Comparison of ENCODE assay signal across 11 cellular contexts in the genomic region with DNA sequence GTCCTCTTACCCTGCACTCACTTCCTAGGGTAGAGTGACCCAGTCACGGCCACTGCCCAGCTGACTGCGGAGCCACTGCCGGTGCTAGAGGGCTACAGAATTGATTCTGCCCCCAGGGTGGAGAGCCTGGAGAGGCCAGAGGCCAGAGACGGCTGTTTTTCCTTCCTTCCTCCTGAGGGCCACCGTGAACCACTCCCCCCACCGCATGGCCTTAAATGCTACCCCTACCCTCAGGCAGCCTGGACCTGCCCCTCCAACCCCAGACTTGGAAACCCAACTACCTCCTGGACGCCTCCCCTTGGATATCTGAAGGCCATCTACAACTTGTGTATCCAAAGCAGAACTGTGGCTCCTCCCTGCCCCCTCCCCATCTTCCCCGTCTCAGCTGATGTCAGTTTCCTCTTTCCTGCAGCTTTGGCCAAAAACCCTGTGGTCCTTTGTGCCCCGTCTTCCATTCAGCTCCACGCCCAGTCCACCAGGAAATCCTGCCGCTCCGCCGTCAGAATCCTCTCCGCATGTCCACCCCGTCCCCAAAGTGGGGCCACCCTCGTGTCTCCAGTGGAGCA. TPM values are rescaled to one million over a fixed set of nuclear protein-coding genes. Genes with fewer than 3 reads are reported as not detected.
A peak's percentile ranks its signal among the peaks of the same experiment; 100 is the strongest.
DNase-seq lines count a peak whose midpoint lies in the region; ATAC-seq and TF ChIP-seq lines count a peak whose summit lies in the region.
"Had no signal": no experiment of that assay in that cellular context is flagged by ENCODE, and none has a peak within 500 bp of the region (broad histone marks: within the 10 kb centered on the region; RNA-seq: fewer than 3 reads in every experiment).

No MANE protein-coding gene starts in this region.

- H3K9ac ChIP-seq in H9 (ENCODE audit: extremely low read depth, insufficient read length, low read length), result no peak overlapping the region

- no peak overlapping the region for H3T11ph ChIP-seq in H9 (ENCODE audit: low read length)

- H2BK20ac ChIP-seq in H9 (ENCODE audit: low read depth, low read length, poor library complexity, severe bottlenecking), result no peak overlapping the region

- no peak overlapping the region for H2BK120ac ChIP-seq in H9 (ENCODE audit: low read depth, low read length, poor library complexity, severe bottlenecking)

- no peak overlapping the region; the same call in 1 of the 2 replicates for H3K14ac ChIP-seq in H9 (ENCODE audit: insufficient read depth, low read length)

- H3K4me1 Mint-ChIP-seq in H9 (peaks cover 31 to 39% of the 10 kb centered on the region in 2 experiments), activated B cell treated with CpG ODN at 0.5 μM for 24 hours (peaks cover 46% of the 10 kb centered on the region)

- no peaks in the 10 kb centered on the region for H3K79me2 ChIP-seq in H9 (ENCODE audit: insufficient read depth, low read length)

- H2BK5ac ChIP-seq in H9 (ENCODE audit: insufficient read length, low read length), result no peak overlapping the region

- H2BK12ac ChIP-seq in H9 (ENCODE audit: insufficient read length, low read depth, low read length), result no peak overlapping the region

- no peak for TF ChIP-seq POLR2A in vagina (IDR thresholded peaks at IDR 0.05)

- no peak overlapping the region for H2AK5ac ChIP-seq in H9 (ENCODE audit: insufficient read length, low read length)

- no peaks in the 10 kb centered on the region for H4K20me1 ChIP-seq in H9 (ENCODE audit: control insufficient read depth, insufficient read depth, insufficient read length)

- H3K36me3 Mint-ChIP-seq in H9 (ENCODE audit: insufficient read depth in 1 of 3, low read depth in 3 of 3), result no peaks in the 10 kb centered on the region
- peaks cover 65% of the 10 kb centered on the region for H3K36me3 Mint-ChIP-seq in activated B cell treated with CpG ODN at 0.5 μM for 24 hours (ENCODE audit: low read depth)

- H3K27ac ChIP-seq in H9 (ENCODE audit: insufficient read length, low read depth, low read length) (no peak overlapping the region), right cardiac atrium (ENCODE audit: low read length) (peak overlapping the region; percentile 87), vagina (no peak overlapping the region)

- H3K4me3 ChIP-seq in right cardiac atrium (ENCODE audit: low read length), result peak overlapping the region; percentile 36
- H3K4me3 ChIP-seq in vagina, result no peak overlapping the region

- H3K27me3 Mint-ChIP-seq in H9 (ENCODE audit: low read depth) (peaks cover 13% of the 10 kb centered on the region), activated B cell treated with CpG ODN at 0.5 μM for 24 hours (no peaks in the 10 kb centered on the region)

- peaks cover 7% of the 10 kb centered on the region; the same call in 1 of the 2 replicates for H3K4me1 ChIP-seq in H9 (ENCODE audit: insufficient read depth, low read length)
- H3K4me1 ChIP-seq in right cardiac atrium (ENCODE audit: control insufficient read depth, insufficient read depth, low read length), result peaks cover 4% of the 10 kb centered on the region
- H3K4me1 ChIP-seq in vagina, result peaks cover 11% of the 10 kb centered on the region

- H3K4ac ChIP-seq in H9 (ENCODE audit: low read depth, low read length), result no peak overlapping the region

- H4K5ac ChIP-seq in H9 (ENCODE audit: insufficient read length, low read depth, low read length), result no peak overlapping the region

- H3K27ac Mint-ChIP-seq in H9 (peak overlapping the region; percentile 3 to 83 (median 16); a peak in 3 of 7 replicates), activated B cell treated with CpG ODN at 0.5 μM for 24 hours (peak overlapping the region; percentile 46)

- no peak overlapping the region for H4K91ac ChIP-seq in H9 (ENCODE audit: insufficient read length, low read depth, low read length)

- H4K8ac ChIP-seq in H9 (replicated peaks; ENCODE audit: insufficient read length, low read depth, low read length), result no peak overlapping the region

- no peak overlapping the region for H3K23ac ChIP-seq in H9 (ENCODE audit: insufficient read length, low read depth, low read length)

- H3K4me3 Mint-ChIP-seq in H9, result peak overlapping the region in 1 of 2 experiments; percentile 57; a peak in 3 of 5 replicates
- no peak overlapping the region for H3K4me3 Mint-ChIP-seq in activated B cell treated with CpG ODN at 0.5 μM for 24 hours

- ATAC-seq in activated B cell treated with CpG ODN at 0.5 μM for 24 hours (ENCODE audit: low read depth), result no peak
- ATAC-seq in right cardiac atrium, result peak; percentile 80 to 85
- ATAC-seq in sciatic nerve, result peak; percentile 46

- no peak overlapping the region for H2BK15ac ChIP-seq in H9 (ENCODE audit: low read depth, low read length)

- CTCF ChIA-PET in activated B cell treated with CpG ODN at 0.5 μM for 24 hours (lab: Charles Lee), result interaction anchor here (4.1 kb wide), 1 partner anchor 107 kb away, joined by 25 read pairs; no protein-coding TSS in a partner anchor

- H3K9me3 ChIP-seq in H9 (ENCODE audit: control insufficient read depth, low read depth, low read length) (no peaks in the 10 kb centered on the region), right cardiac atrium (ENCODE audit: control insufficient read depth, low read length) (no peaks in the 10 kb centered on the region), vagina (no peaks in the 10 kb centered on the region)

- no peaks in the 10 kb centered on the region; a peak in 1 of 5 replicates for H3K9me3 Mint-ChIP-seq in H9
- H3K9me3 Mint-ChIP-seq in activated B cell treated with CpG ODN at 0.5 μM for 24 hours, result no peaks in the 10 kb centered on the region

- POLR2A ChIA-PET in activated B cell treated with CpG ODN at 0.5 μM for 24 hours (lab: Charles Lee), result interaction anchor here (0.6 to 1.4 kb wide), 3 partner anchors 9 to 30 kb away, joined by 3 to 4 read pairs (median 3); a partner anchor contains a TSS

- H3K27me3 ChIP-seq in H9 (ENCODE audit: insufficient read depth, low read length), result no peaks in the 10 kb centered on the region
- H3K27me3 ChIP-seq in right cardiac atrium (ENCODE audit: control insufficient read depth, insufficient read depth), result no peaks in the 10 kb centered on the region
- no peaks in the 10 kb centered on the region for H3K27me3 ChIP-seq in vagina

- TF ChIP-seq CTCF in H9 (conservative IDR thresholded peaks at IDR 0.05) (no peak), activated B cell treated with CpG ODN at 0.5 μM for 24 hours (IDR thresholded peaks at IDR 0.05) (no peak), vagina (IDR thresholded peaks at IDR 0.05) (no peak)

- H3K18ac ChIP-seq in H9 (ENCODE audit: insufficient read length, low read depth, low read length), result no peak overlapping the region

- no peak overlapping the region for H3K4me2 ChIP-seq in H9 (ENCODE audit: insufficient read depth, insufficient read length, low read length)

- H3K56ac ChIP-seq in H9 (ENCODE audit: insufficient read length, low read depth, low read length), result no peak overlapping the region

- no CpG with 5 or more reads among the region's 16 CpGs for WGBS in H9 (ENCODE audit: extremely low coverage, insufficient read length, low lambda C conversion rate)
- WGBS in right cardiac atrium, result 32% methylated on average over 16 of the region's 16 CpGs

- no peaks in the 10 kb centered on the region for H3K23me2 ChIP-seq in H9 (ENCODE audit: insufficient read length, low read depth, low read length, poor library complexity, severe bottlenecking)

- no peaks in the 10 kb centered on the region for H3K79me1 ChIP-seq in H9 (ENCODE audit: insufficient read depth, low read depth, low read length, poor library complexity, severe bottlenecking)

- no peaks in the 10 kb centered on the region for H3K36me3 ChIP-seq in vagina

- DNase-seq in H9, result no peak
- DNase-seq in activated B cell treated with CpG ODN at 0.5 μM for 24 hours, result no peak
- DNase-seq in right cardiac atrium, result peak; percentile 75 to 86 (median 86)
- no peak for DNase-seq in sciatic nerve (ENCODE audit: low spot score)
- no peak for DNase-seq in DMS 273 (lab: John Stamatoyannopoulos, UW; ENCODE audit: unreplicated experiment)
- DNase-seq in activated CD4-positive, alpha-beta T cell treated with anti-CD3 and anti-CD28 coated beads for 1 hour, result no peak
- no peak for DNase-seq in glomerular visceral epithelial cell (ENCODE audit: extremely low spot score)
- DNase-seq in vagina (ENCODE audit: extremely low spot score in 2 of 2), result no peak
- DNase-seq: DMS79, NCI-H187 treated with DMSO at 0.1 percent for 48 hours had no signal

- intact Hi-C loops in activated B cell treated with CpG ODN at 0.5 μM for 24 hours (cut with micrococcal nuclease) (no loop called here), right cardiac atrium (cut with DNase I) (no loop called here), sciatic nerve (cut with DNase I) (no loop called here), vagina (cut with DNase I) (no loop called here)

- H2AFZ ChIP-seq in H9 (ENCODE audit: low read length), result no peak overlapping the region

RNA-seq across cellular contexts. Expression of a gene that starts 16.3 kb away (rescaled TPM):
- total RNA-seq in H9 (2021) (1.3 and 1.7 TPM in 2 replicates), activated B cell treated with CpG ODN at 0.5 μM for 24 hours (49.2 and 51.8 TPM in 2 replicates), right cardiac atrium (10 to 100 TPM in 3 of 4 donors, 1 to 10 TPM in 1; 9.4 to 15.5 (median 12.7) TPM), sciatic nerve (22.6 TPM), vagina (19.6 TPM)
- polyA plus RNA-seq in right cardiac atrium, result 17.4 TPM

RNA-seq across cellular contexts. Expression of a gene that starts 23.6 kb away (rescaled TPM):
- 85.7 and 87.8 TPM in 2 replicates for total RNA-seq in H9 (2021)
- total RNA-seq in activated B cell treated with CpG ODN at 0.5 μM for 24 hours, result 132 and 137 TPM in 2 replicates
- total RNA-seq in right cardiac atrium, result 10 to 100 TPM; 49.0 to 62.5 (median 58.6) TPM
- polyA plus RNA-seq in right cardiac atrium, result 37.3 TPM
- 127 TPM for total RNA-seq in sciatic nerve
- total RNA-seq in vagina, result 66.3 TPM

RNA-seq across cellular contexts. Expression of a gene that starts 27.1 kb away (rescaled TPM):
- total RNA-seq in H9 (2021) (13.2 and 16.3 TPM in 2 replicates), activated B cell treated with CpG ODN at 0.5 μM for 24 hours (13.8 and 15.1 TPM in 2 replicates), right cardiac atrium (1 to 10 TPM; 3.1 to 3.9 (median 3.5) TPM), sciatic nerve (6.8 TPM), vagina (12.3 TPM)
- polyA plus RNA-seq in right cardiac atrium, result 3.7 TPM

RNA-seq across cellular contexts. Expression of a gene that starts 40.5 kb away (rescaled TPM):
- total RNA-seq in H9 (2021), result 68.4 TPM in 2 replicates
- total RNA-seq in activated B cell treated with CpG ODN at 0.5 μM for 24 hours, result 105 and 135 TPM in 2 replicates
- total RNA-seq in right cardiac atrium, result 10 to 100 TPM; 34.1 to 53.1 (median 45.6) TPM
- 30.1 TPM for polyA plus RNA-seq in right cardiac atrium
- 69.7 TPM for total RNA-seq in sciatic nerve
- 99.7 TPM for total RNA-seq in vagina

RNA-seq across cellular contexts. Expression of a gene that starts 46.3 kb away (rescaled TPM):
- total RNA-seq in H9 (2021) (not detected in 2 replicates), activated B cell treated with CpG ODN at 0.5 μM for 24 hours (not detected in 2 replicates), right cardiac atrium (under 1 TPM in 3 of 4 donors, not detected in 1; 0.06 to 0.14 (median 0.11) TPM), sciatic nerve (0.13 TPM), vagina (0.25 TPM)
- polyA plus RNA-seq in right cardiac atrium, result 0.14 TPM
- total RNA-seq: chondrocyte had no signal

Comparison
In these comparisons a context has a peak if more than half of its experiments do, and no peak if none do; other contexts are left out.
1. DNase-seq: peak in right cardiac atrium (3 of 3); none in H9 (single experiment), activated B cell treated with CpG ODN at 0.5 μM for 24 hours (single experiment), sciatic nerve (single experiment), DMS 273 (single experiment), activated CD4-positive, alpha-beta T cell treated with anti-CD3 and anti-CD28 coated beads for 1 hour (single experiment), glomerular visceral epithelial cell (single experiment) and vagina (0 of 2).